ENCODE assay signal across 17 cellular contexts in the genomic region with DNA sequence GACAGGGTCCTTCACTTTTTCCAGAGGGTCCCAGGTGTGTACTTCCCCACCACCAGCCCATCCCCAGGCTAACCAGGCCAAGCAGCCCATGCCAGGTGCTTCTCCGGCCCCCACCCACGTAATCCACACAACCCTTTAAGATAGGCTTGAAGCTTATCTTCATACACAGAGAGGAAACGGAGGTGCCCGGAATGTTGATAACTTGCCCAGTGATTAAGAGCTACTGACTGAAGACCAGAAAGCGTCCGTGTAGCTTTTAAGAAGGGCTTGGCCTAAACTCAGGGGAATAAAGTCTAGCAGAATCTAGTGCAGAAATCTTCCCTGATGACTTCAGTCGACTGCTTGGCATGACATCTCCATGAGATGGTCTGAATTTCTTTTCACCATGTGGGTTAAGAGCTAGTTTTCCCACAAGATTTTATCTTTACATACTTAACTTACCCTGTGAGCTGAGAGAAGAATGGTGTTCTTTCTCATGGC.
A peak's percentile ranks its signal among the peaks of the same experiment; 100 is the strongest.
DNase-seq lines count a peak whose midpoint lies in the region; ATAC-seq, FAIRE-seq and TF ChIP-seq lines count a peak whose summit lies in the region.
"Had no signal": no experiment of that assay in that cellular context is flagged by ENCODE, and none has a peak within 500 bp of the region (broad histone marks: within the 10 kb centered on the region; RNA-seq: fewer than 3 reads in every experiment).

No MANE protein-coding gene starts in this region.

- FAIRE-seq in bronchial epithelial cell (lab: Jason Lieb, UNC): no peak
- FAIRE-seq: D721Med had no signal

- POLR2A ChIA-PET in HEK293T (lab: Yijun Ruan, JAX): interaction anchor here (1.3 kb wide), 1 partner anchor 10 kb away, joined by 3 read pairs; no protein-coding TSS in a partner anchor

- H3K27me3 Mint-ChIP-seq in activated naive CD8-positive, alpha-beta T cell treated with anti-CD3 and anti-CD28 coated beads, Interleukin-2, amount 50 U/mL, for 24 hours: no peaks in the 10 kb centered on the region
- no peaks in the 10 kb centered on the region for H3K27me3 Mint-ChIP-seq in activated naive CD8-positive, alpha-beta T cell treated with anti-CD3 and anti-CD28 coated beads for 36 hours
- H3K27me3 Mint-ChIP-seq: activated CD8-positive, alpha-beta memory T cell treated with anti-CD3 and anti-CD28 coated beads, Interleukin-2, amount 10 ng/mL, durations not matched to agents 7 days and 5 days had no signal

- peak overlapping the region; percentile 45 to 74 for H3K27ac ChIP-seq in lung (ENCODE audit: low read depth in 1 of 2, low read length in 1 of 2)
- peak overlapping the region; percentile 16 to 51 for H3K27ac ChIP-seq in tibial artery
- H3K27ac ChIP-seq: suprapubic skin had no signal

- H3K4me1 ChIP-seq in lung (ENCODE audit: control insufficient read depth in 2 of 2, insufficient read depth in 2 of 2, low read length in 2 of 2) (peaks cover 11 to 16% of the 10 kb centered on the region in 2 donors), tibial artery (peaks cover 0 to 59% (median 33%) of the 10 kb centered on the region in 4 donors)

- no peak for TF ChIP-seq CTCF in bronchial epithelial cell (IDR thresholded peaks at IDR 0.05; ENCODE audit: insufficient read depth, low read length, severe bottlenecking)
- TF ChIP-seq CTCF in lung (IDR thresholded peaks at IDR 0.05; ENCODE audit: control extremely low read depth, extremely low read depth): no peak
- TF ChIP-seq CTCF in tibial artery (IDR thresholded peaks at IDR 0.05): no peak

- peak overlapping the region; percentile 11 for H3K27ac Mint-ChIP-seq in activated naive CD8-positive, alpha-beta T cell treated with anti-CD3 and anti-CD28 coated beads, Interleukin-2, amount 50 U/mL, for 24 hours
- H3K27ac Mint-ChIP-seq in activated naive CD8-positive, alpha-beta T cell treated with anti-CD3 and anti-CD28 coated beads for 36 hours: no peak overlapping the region
- H3K27ac Mint-ChIP-seq: activated CD8-positive, alpha-beta memory T cell treated with anti-CD3 and anti-CD28 coated beads, Interleukin-2, amount 10 ng/mL, durations not matched to agents 7 days and 5 days had no signal

- H3K9me3 Mint-ChIP-seq in activated naive CD8-positive, alpha-beta T cell treated with anti-CD3 and anti-CD28 coated beads, Interleukin-2, amount 50 U/mL, for 24 hours: no peaks in the 10 kb centered on the region
- H3K9me3 Mint-ChIP-seq in activated naive CD8-positive, alpha-beta T cell treated with anti-CD3 and anti-CD28 coated beads for 36 hours: no peaks in the 10 kb centered on the region
- H3K9me3 Mint-ChIP-seq: nephron progenitor cell had no signal

- H3K27me3 ChIP-seq in bronchial epithelial cell (ENCODE audit: control insufficient read depth, insufficient read depth, low read length) (no peaks in the 10 kb centered on the region), lung (ENCODE audit: control insufficient read depth, insufficient read depth) (no peaks in the 10 kb centered on the region), tibial artery (no peaks in the 10 kb centered on the region)
- H3K27me3 ChIP-seq: suprapubic skin had no signal

- DNase-seq in activated naive CD8-positive, alpha-beta T cell treated with anti-CD3 and anti-CD28 coated beads, Interleukin-2, amount 50 U/mL, for 24 hours: no peak
- no peak for DNase-seq in activated naive CD8-positive, alpha-beta T cell treated with anti-CD3 and anti-CD28 coated beads for 36 hours
- DNase-seq in bronchial epithelial cell (ENCODE audit: low read depth): peak; percentile 12
- peak; percentile 44 for DNase-seq in lung (ENCODE audit: low spot score)
- DNase-seq in tibial artery: no peak
- DNase-seq in globus pallidus (ENCODE audit: low spot score): no peak
- no peak for DNase-seq in cerebellar cortex (ENCODE audit: low spot score)
- no peak for DNase-seq in HEK293T (ENCODE audit: extremely low spot score)
- DNase-seq: activated CD8-positive, alpha-beta memory T cell treated with anti-CD3 and anti-CD28 coated beads, Interleukin-2, amount 10 ng/mL, durations not matched to agents 7 days and 5 days; effector CD8-positive, alpha-beta T cell; glutamatergic neuron; kidney glomerular epithelial cell; nephron progenitor cell; NK-92 treated with Interleukin-12 subunit alpha and Interleukin-12 subunit beta, amount 100 ng/mL, for 24 hours had no signal

- H3K36me3 ChIP-seq in bronchial epithelial cell (ENCODE audit: control insufficient read depth, insufficient read depth, low read length) (peaks cover 5% of the 10 kb centered on the region), lung (ENCODE audit: control insufficient read depth in 2 of 2, insufficient read depth in 2 of 2, low read length in 2 of 2) (peaks cover 0 to 2% of the 10 kb centered on the region in 2 donors), tibial artery (peaks cover 0 to 19% (median 12%) of the 10 kb centered on the region in 3 donors)

- intact Hi-C loops in tibial artery (cut with DNase I; ENCODE audit: low total_unique reads): loop anchor here (10.0 kb wide), 1 partner anchor 99 kb away; no protein-coding TSS in a partner anchor

- H3K4me1 Mint-ChIP-seq in activated naive CD8-positive, alpha-beta T cell treated with anti-CD3 and anti-CD28 coated beads, Interleukin-2, amount 50 U/mL, for 24 hours: peaks cover 39% of the 10 kb centered on the region
- peaks cover 31% of the 10 kb centered on the region for H3K4me1 Mint-ChIP-seq in activated naive CD8-positive, alpha-beta T cell treated with anti-CD3 and anti-CD28 coated beads for 36 hours

- WGBS in lung, 2 donors: 41 to 70% methylated on average over 7 of the region's 7 CpGs

- H3K4me3 ChIP-seq in bronchial epithelial cell (ENCODE audit: low read depth, low read length): no peak overlapping the region
- H3K4me3 ChIP-seq in lung: no peak overlapping the region
- no peak overlapping the region for H3K4me3 ChIP-seq in tibial artery
- H3K4me3 ChIP-seq: skin epidermis, suprapubic skin had no signal

- peaks cover 37% of the 10 kb centered on the region for H3K36me3 Mint-ChIP-seq in activated naive CD8-positive, alpha-beta T cell treated with anti-CD3 and anti-CD28 coated beads, Interleukin-2, amount 50 U/mL, for 24 hours (ENCODE audit: low read depth)
- H3K36me3 Mint-ChIP-seq in activated naive CD8-positive, alpha-beta T cell treated with anti-CD3 and anti-CD28 coated beads for 36 hours: peaks cover 31% of the 10 kb centered on the region

- CTCF ChIA-PET in HEK293T (lab: Yijun Ruan, JAX): interaction anchor here (0.6 to 1.9 kb wide), 2 partner anchors 9 to 563 kb away, joined by 3 to 5 read pairs; no protein-coding TSS in a partner anchor

- no peak overlapping the region for H3K4me3 Mint-ChIP-seq in activated naive CD8-positive, alpha-beta T cell treated with anti-CD3 and anti-CD28 coated beads, Interleukin-2, amount 50 U/mL, for 24 hours
- no peak overlapping the region for H3K4me3 Mint-ChIP-seq in activated naive CD8-positive, alpha-beta T cell treated with anti-CD3 and anti-CD28 coated beads for 36 hours
- H3K4me3 Mint-ChIP-seq: activated CD8-positive, alpha-beta memory T cell treated with anti-CD3 and anti-CD28 coated beads, Interleukin-2, amount 10 ng/mL, durations not matched to agents 7 days and 5 days; nephron progenitor cell had no signal

- ATAC-seq in activated naive CD8-positive, alpha-beta T cell treated with anti-CD3 and anti-CD28 coated beads, Interleukin-2, amount 50 U/mL, for 24 hours: no peak
- peak; percentile 56 for ATAC-seq in lung (ENCODE audit: insufficient read depth, low FRiP score)
- ATAC-seq: activated CD8-positive, alpha-beta memory T cell treated with anti-CD3 and anti-CD28 coated beads, Interleukin-2, amount 10 ng/mL, durations not matched to agents 7 days and 5 days had no signal

- H3K9me3 ChIP-seq in lung (ENCODE audit: control insufficient read depth in 2 of 2, insufficient read depth in 1 of 2, low read length in 1 of 2) (no peaks in the 10 kb centered on the region), tibial artery (no peaks in the 10 kb centered on the region)
- H3K9me3 ChIP-seq: suprapubic skin had no signal

TF ChIP-seq in HEK293T, 16 proteins besides CTCF, POLR2A, EP300 and RAD21:
- no peak for TF ChIP-seq BHLHE40 (IDR thresholded peaks at IDR 0.05; ENCODE audit: borderline replicate concordance)
- TF ChIP-seq ELF4 (IDR thresholded peaks at IDR 0.05): no peak
- no peak for TF ChIP-seq ZNF384 (IDR thresholded peaks at IDR 0.05)
- TF ChIP-seq SUZ12 (IDR thresholded peaks at IDR 0.05): no peak
- TF ChIP-seq, protein P1, sequence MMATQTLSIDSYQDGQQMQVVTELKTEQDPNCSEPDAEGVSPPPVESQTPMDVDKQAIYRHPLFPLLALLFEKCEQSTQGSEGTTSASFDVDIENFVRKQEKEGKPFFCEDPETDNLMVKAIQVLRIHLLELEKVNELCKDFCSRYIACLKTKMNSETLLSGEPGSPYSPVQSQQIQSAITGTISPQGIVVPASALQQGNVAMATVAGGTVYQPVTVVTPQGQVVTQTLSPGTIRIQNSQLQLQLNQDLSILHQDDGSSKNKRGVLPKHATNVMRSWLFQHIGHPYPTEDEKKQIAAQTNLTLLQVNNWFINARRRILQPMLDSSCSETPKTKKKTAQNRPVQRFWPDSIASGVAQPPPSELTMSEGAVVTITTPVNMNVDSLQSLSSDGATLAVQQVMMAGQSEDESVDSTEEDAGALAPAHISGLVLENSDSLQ (IDR thresholded peaks at IDR 0.05): no peak
- TF ChIP-seq FOXM1 (IDR thresholded peaks at IDR 0.05; ENCODE audit: borderline replicate concordance): no peak
- no peak for TF ChIP-seq FOXK2 (IDR thresholded peaks at IDR 0.05)

Comparison
In these comparisons a context has a peak if more than half of its experiments do, and no peak if none do; other contexts are left out.
1. DNase-seq: peak in bronchial epithelial cell (single experiment) and lung (single experiment); none in activated naive CD8-positive, alpha-beta T cell treated with anti-CD3 and anti-CD28 coated beads, Interleukin-2, amount 50 U/mL, for 24 hours (single experiment), activated naive CD8-positive, alpha-beta T cell treated with anti-CD3 and anti-CD28 coated beads for 36 hours (single experiment), tibial artery (0 of 2), globus pallidus (single experiment), cerebellar cortex (single experiment) and HEK293T (single experiment).